In genomic region chr19:35037716-35038622, GRCh38 we compare ENCODE assay signal across 8 cellular contexts. TPM values are rescaled to one million over a fixed set of nuclear protein-coding genes. Genes with fewer than 3 reads are reported as not detected.
DNase-seq lines count a peak whose midpoint lies in the region; FAIRE-seq and TF ChIP-seq lines count a peak whose summit lies in the region.

No MANE protein-coding gene starts in this region.

- no peak for TF ChIP-seq CTCF in foreskin fibroblast (IDR thresholded peaks at IDR 0.05; ENCODE audit: low read depth, low read length)

- peak overlapping the region in 1 of 3 donors; percentile 60 for H3K9ac ChIP-seq in skeletal muscle tissue (ENCODE audit: low read depth in 1 of 3, low read length in 3 of 3)

- peaks cover 63 to 88% (median 84%) of the 10 kb centered on the region in 3 donors for H3K4me1 ChIP-seq in skeletal muscle tissue (ENCODE audit: control insufficient read depth in 3 of 3, insufficient read depth in 3 of 3, low read length in 3 of 3)

- DNase-seq in GM18507 (ENCODE audit: extremely low spot score, insufficient read length, low read depth) (peak; percentile 46), NCI-H2196 treated with DMSO at 0.1 percent for 48 hours (lab: John Stamatoyannopoulos, UW; ENCODE audit: unreplicated experiment) (peak; percentile 43), foreskin fibroblast (peak; percentile 46 to 69), GM19240 (ENCODE audit: insufficient read length, low spot score) (no peak), NCI-H146 (lab: John Stamatoyannopoulos, UW) (no peak), AG08396 (ENCODE audit: low spot score) (no peak), HPDE6-E6E7 (ENCODE audit: extremely low spot score) (no peak)

- H3K4me3 ChIP-seq in foreskin fibroblast (ENCODE audit: low read depth in 1 of 2, low read length in 2 of 2), result no peak overlapping the region
- peak overlapping the region in 2 of 3 donors; percentile 2 to 35 for H3K4me3 ChIP-seq in skeletal muscle tissue (ENCODE audit: low read length in 3 of 3)

- H3K9me3 ChIP-seq in skeletal muscle tissue (ENCODE audit: control insufficient read depth in 3 of 3, low read length in 3 of 3), result no peaks in the 10 kb centered on the region

- H3K27me3 ChIP-seq in skeletal muscle tissue (ENCODE audit: control insufficient read depth in 3 of 3, insufficient read depth in 3 of 3, low read length in 3 of 3), result no peaks in the 10 kb centered on the region

- H3K27ac ChIP-seq in skeletal muscle tissue (ENCODE audit: low read depth, low read length), result peak overlapping the region; percentile 96

- peak; percentile 80 for FAIRE-seq in GM18507 (lab: Jason Lieb, UNC)

- peaks cover 31 to 37% (median 35%) of the 10 kb centered on the region in 3 donors for H3K36me3 ChIP-seq in skeletal muscle tissue (ENCODE audit: control insufficient read depth in 3 of 3, insufficient read depth in 3 of 3, low read length in 3 of 3)

RNA-seq across cellular contexts. Expression of gene HPN, which starts 3.6 kb away (rescaled TPM):
- total RNA-seq in skeletal muscle tissue, result 0.52 TPM

RNA-seq across cellular contexts. Expression of gene SCN1B, which starts 7.7 kb away (rescaled TPM):
- 1.6 TPM for total RNA-seq in skeletal muscle tissue

RNA-seq across cellular contexts. Expression of gene GRAMD1A, which starts 37.8 kb away (rescaled TPM):
- total RNA-seq in skeletal muscle tissue, result 17.7 TPM

Comparison
In these comparisons a context has a peak if more than half of its experiments do, and no peak if none do; other contexts are left out.
1. DNase-seq: peak in GM18507 (single experiment), NCI-H2196 treated with DMSO at 0.1 percent for 48 hours (single experiment) and foreskin fibroblast (2 of 2); none in GM19240 (single experiment), NCI-H146 (single experiment), AG08396 (single experiment) and HPDE6-E6E7 (single experiment).
2. H3K4me3 ChIP-seq: peak in skeletal muscle tissue (2 of 3); none in foreskin fibroblast (0 of 2).